ENCODE assay signal across 12 cellular contexts in the genomic region with DNA sequence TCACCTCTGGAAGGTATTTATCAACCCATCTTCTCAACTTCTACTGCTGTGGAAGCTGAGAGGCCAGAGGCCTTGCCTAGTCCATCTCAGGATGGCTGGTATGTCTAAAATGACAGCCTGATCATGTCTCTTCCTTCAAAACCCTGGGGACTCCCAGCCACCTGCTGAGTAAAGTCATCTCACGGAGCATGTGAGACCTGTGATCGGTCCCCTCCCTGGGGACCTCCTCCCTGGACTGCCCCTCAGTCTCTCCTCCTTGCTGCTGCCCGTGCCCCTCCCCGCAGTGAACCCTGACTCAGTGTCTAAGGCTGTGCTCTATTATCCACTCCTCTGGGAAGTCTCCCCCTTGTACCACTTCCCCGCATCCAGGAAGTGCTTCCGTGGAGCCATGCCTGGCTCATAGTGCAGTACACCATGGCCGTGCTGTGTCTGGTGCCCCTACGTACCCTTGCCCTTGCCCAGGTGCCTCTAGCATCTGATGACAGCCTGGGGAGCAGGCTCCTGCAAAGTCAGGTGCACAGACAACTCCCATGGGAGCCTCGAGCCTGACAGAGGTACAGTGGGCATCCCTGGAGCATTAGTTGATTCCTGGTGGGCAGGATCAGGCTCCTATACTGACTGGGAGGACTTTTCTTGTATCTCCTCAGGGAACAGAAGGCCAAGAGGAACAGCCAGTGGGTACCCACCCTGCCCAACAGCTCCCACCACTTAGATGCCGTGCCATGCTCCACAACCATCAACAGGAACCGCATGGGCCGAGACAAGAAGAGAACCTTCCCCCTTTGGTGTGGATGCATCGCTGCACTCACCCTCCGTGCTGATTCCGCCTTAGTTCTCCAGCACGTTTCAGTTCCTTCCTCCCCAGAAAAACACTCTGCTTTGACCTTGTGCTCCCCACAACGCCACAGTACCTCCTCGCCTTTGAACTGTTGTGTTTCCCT. TPM values are rescaled to one million over a fixed set of nuclear protein-coding genes. Genes with fewer than 3 reads are reported as not detected.
A peak's percentile ranks its signal among the peaks of the same experiment; 100 is the strongest.
DNase-seq lines count a peak whose midpoint lies in the region; ATAC-seq, FAIRE-seq and TF ChIP-seq lines count a peak whose summit lies in the region.
"Had no signal": no experiment of that assay in that cellular context is flagged by ENCODE, and none has a peak within 500 bp of the region (broad histone marks: within the 10 kb centered on the region; RNA-seq: fewer than 3 reads in every experiment).

No MANE protein-coding gene starts in this region.

- ATAC-seq in stimulated activated naive CD8-positive, alpha-beta T cell treated with anti-CD3 and anti-CD28 coated beads, Interleukin-15, Interleukin-2, amounts not matched to agents 100 U/mL and 50 U/mL, for 24 hours: peak; percentile 45
- ATAC-seq in stimulated activated naive CD8-positive, alpha-beta T cell treated with anti-CD3 and anti-CD28 coated beads, Interleukin-15, amount 100 ng/mL, for 72 hours: no peak
- ATAC-seq in HG02588 (IDR thresholded peaks at IDR 0.05; ENCODE audit: unreplicated experiment) (peak; percentile 57), HG03457 (IDR thresholded peaks at IDR 0.05; ENCODE audit: unreplicated experiment) (no peak)
- ATAC-seq in CD4-positive, alpha-beta T cell (ENCODE audit: poor library complexity): no peak
- ATAC-seq: gastroesophageal sphincter had no signal

- H3K27me3 Mint-ChIP-seq in stimulated activated naive CD8-positive, alpha-beta T cell treated with anti-CD3 and anti-CD28 coated beads, Interleukin-15, amount 100 ng/mL, for 72 hours: no peaks in the 10 kb centered on the region
- no peaks in the 10 kb centered on the region for H3K27me3 Mint-ChIP-seq in CD4-positive, alpha-beta T cell
- H3K27me3 Mint-ChIP-seq: progenitor cell of endocrine pancreas had no signal

- peaks cover 82% of the 10 kb centered on the region for H3K36me3 Mint-ChIP-seq in CD4-positive, alpha-beta T cell (ENCODE audit: low read depth)

- H3K4me3 ChIP-seq in OCI-LY1 (ENCODE audit: low read depth, low read length, poor library complexity, severe bottlenecking): peak overlapping the region; percentile 35
- H3K4me3 ChIP-seq: gastroesophageal sphincter had no signal

- no peaks in the 10 kb centered on the region for H3K4me1 Mint-ChIP-seq in stimulated activated naive CD8-positive, alpha-beta T cell treated with anti-CD3 and anti-CD28 coated beads, Interleukin-15, amount 100 ng/mL, for 72 hours
- H3K4me1 Mint-ChIP-seq in CD4-positive, alpha-beta T cell (ENCODE audit: low read depth): no peaks in the 10 kb centered on the region

- peaks cover 14% of the 10 kb centered on the region; the same call in 1 of the 2 replicates for H3F3A ChIP-seq in OCI-LY1 (ENCODE audit: insufficient read depth, low read length)

- H3K9me3 Mint-ChIP-seq in stimulated activated naive CD8-positive, alpha-beta T cell treated with anti-CD3 and anti-CD28 coated beads, Interleukin-15, amount 100 ng/mL, for 72 hours: no peaks in the 10 kb centered on the region
- H3K9me3 Mint-ChIP-seq in CD4-positive, alpha-beta T cell: no peaks in the 10 kb centered on the region
- H3K9me3 Mint-ChIP-seq: T-helper 1 cell treated with Interleukin-12 subunit alpha and Interleukin-12 subunit beta and Interleukin-4 antibody, amounts not matched to agents 30 μg/mL and 1 μg/mL, for 36 hours had no signal

- no peak overlapping the region for H3K4me3 Mint-ChIP-seq in stimulated activated naive CD8-positive, alpha-beta T cell treated with anti-CD3 and anti-CD28 coated beads, Interleukin-15, amount 100 ng/mL, for 72 hours
- no peak overlapping the region for H3K4me3 Mint-ChIP-seq in CD4-positive, alpha-beta T cell
- H3K4me3 Mint-ChIP-seq: T-helper 1 cell treated with Interleukin-12 subunit alpha and Interleukin-12 subunit beta and Interleukin-4 antibody, amounts not matched to agents 30 μg/mL and 1 μg/mL, for 36 hours had no signal

- peaks cover 10% of the 10 kb centered on the region for H3K79me2 ChIP-seq in OCI-LY1 (ENCODE audit: insufficient read depth, low read length)

- H3K27ac Mint-ChIP-seq in stimulated activated naive CD8-positive, alpha-beta T cell treated with anti-CD3 and anti-CD28 coated beads, Interleukin-15, amount 100 ng/mL, for 72 hours: no peak overlapping the region
- no peak overlapping the region for H3K27ac Mint-ChIP-seq in CD4-positive, alpha-beta T cell
- H3K27ac Mint-ChIP-seq: progenitor cell of endocrine pancreas; T-helper 1 cell treated with Interleukin-12 subunit alpha and Interleukin-12 subunit beta and Interleukin-4 antibody, amounts not matched to agents 30 μg/mL and 1 μg/mL, for 36 hours had no signal

- no peaks in the 10 kb centered on the region for H3K27me3 ChIP-seq in OCI-LY1 (ENCODE audit: insufficient read depth, low read length)
- H3K27me3 ChIP-seq in CD4-positive, alpha-beta T cell (ENCODE audit: control insufficient read depth, insufficient read depth, low read length): no peaks in the 10 kb centered on the region
- H3K27me3 ChIP-seq: gastroesophageal sphincter had no signal

- no peaks in the 10 kb centered on the region for H3K9me2 ChIP-seq in OCI-LY1 (ENCODE audit: low read depth, low read length)

- H3K9ac ChIP-seq in OCI-LY1 (ENCODE audit: low read length): peak overlapping the region; percentile 90

- H3K9me3 ChIP-seq in OCI-LY1 (ENCODE audit: low read length): no peaks in the 10 kb centered on the region
- H3K9me3 ChIP-seq in CD4-positive, alpha-beta T cell (ENCODE audit: control insufficient read depth, low read length): no peaks in the 10 kb centered on the region
- H3K9me3 ChIP-seq: gastroesophageal sphincter had no signal

- H3K4me1 ChIP-seq in OCI-LY1 (ENCODE audit: insufficient read depth, low read length, severe bottlenecking): peaks cover 74% of the 10 kb centered on the region
- H3K4me1 ChIP-seq: gastroesophageal sphincter had no signal

- no peaks in the 10 kb centered on the region for H4K20me1 ChIP-seq in OCI-LY1 (ENCODE audit: insufficient read depth, low read length)

- CTCF ChIA-PET in CD4-positive, alpha-beta T cell (lab: Charles Lee): no interaction called here

- POLR2A ChIA-PET in CD4-positive, alpha-beta T cell (lab: Charles Lee): no interaction called here

- DNase-seq in stimulated activated naive CD8-positive, alpha-beta T cell treated with anti-CD3 and anti-CD28 coated beads, Interleukin-15, Interleukin-2, amounts not matched to agents 100 U/mL and 50 U/mL, for 24 hours: no peak
- DNase-seq in stimulated activated naive CD8-positive, alpha-beta T cell treated with anti-CD3 and anti-CD28 coated beads, Interleukin-15, amount 100 ng/mL, for 72 hours: no peak
- DNase-seq in urothelium cell line (ENCODE audit: low spot score) (no peak), A172 (ENCODE audit: low spot score) (no peak)
- DNase-seq in CD4-positive, alpha-beta T cell: no peak

- H3K4me2 ChIP-seq in OCI-LY1 (ENCODE audit: low read length): peak overlapping the region; percentile 97

- H3K27ac ChIP-seq in OCI-LY1 (ENCODE audit: low read depth, low read length, poor library complexity, severe bottlenecking): peak overlapping the region; percentile 98
- no peak overlapping the region for H3K27ac ChIP-seq in CD4-positive, alpha-beta T cell (ENCODE audit: low read depth, low read length)
- H3K27ac ChIP-seq: gastroesophageal sphincter had no signal

- no peak overlapping the region for H2AFZ ChIP-seq in OCI-LY1 (ENCODE audit: low read length)

- peak; percentile 37 for FAIRE-seq in urothelium cell line (lab: Jason Lieb, UNC)

- no peak for TF ChIP-seq CTCF in OCI-LY1 (IDR thresholded peaks at IDR 0.05; ENCODE audit: low read length)
- no peak for TF ChIP-seq CTCF in CD4-positive, alpha-beta T cell (IDR thresholded peaks at IDR 0.05)

- intact Hi-C loops in CD4-positive, alpha-beta T cell (cut with DNase I, micrococcal nuclease): no loop called here

- peaks cover 56% of the 10 kb centered on the region for H3K36me3 ChIP-seq in OCI-LY1 (ENCODE audit: insufficient read depth, low read length)

RNA-seq across cellular contexts. Expression of a gene that starts 13.8 kb away (rescaled TPM):
- total RNA-seq in CD4-positive, alpha-beta T cell: 10 to 100 TPM; 40.3 to 41.7 TPM
- total RNA-seq in A172 (2014; rRNA removed; shearing (Covaris generic)): 69.1 and 168 TPM in 2 replicates

RNA-seq across cellular contexts. Expression of a gene that starts 27.9 kb away (rescaled TPM):
- total RNA-seq in CD4-positive, alpha-beta T cell: 1 to 10 TPM; 2.3 to 2.4 TPM
- total RNA-seq in A172 (2014; rRNA removed; shearing (Covaris generic)): 8.2 and 10.3 TPM in 2 replicates

RNA-seq across cellular contexts. Expression of a gene that starts 32.8 kb away (rescaled TPM):
- 10 to 100 TPM; 34.4 to 43.0 TPM for total RNA-seq in CD4-positive, alpha-beta T cell
- total RNA-seq in A172 (2014; rRNA removed; shearing (Covaris generic)): 2.6 and 17.3 TPM in 2 replicates

RNA-seq across cellular contexts. Expression of a gene that starts 37.8 kb away (rescaled TPM):
- under 1 TPM; 0.49 to 0.84 TPM for total RNA-seq in CD4-positive, alpha-beta T cell
- total RNA-seq in A172 (2014; rRNA removed; shearing (Covaris generic)): 0.26 and 0.40 TPM in 2 replicates
- total RNA-seq: lower leg skin, progenitor cell of endocrine pancreas had no signal

RNA-seq across cellular contexts. Expression of a gene that starts 38.2 kb away (rescaled TPM):
- under 1 TPM; 0.66 to 0.98 TPM for total RNA-seq in CD4-positive, alpha-beta T cell
- total RNA-seq in A172 (2014; rRNA removed; shearing (Covaris generic)): 0.79 and 1.7 TPM in 2 replicates

Comparison
In these comparisons a context has a peak if more than half of its experiments do, and no peak if none do; other contexts are left out.
1. ATAC-seq: peak in stimulated activated naive CD8-positive, alpha-beta T cell treated with anti-CD3 and anti-CD28 coated beads, Interleukin-15, Interleukin-2, amounts not matched to agents 100 U/mL and 50 U/mL, for 24 hours (single experiment) and HG02588 (single experiment); none in stimulated activated naive CD8-positive, alpha-beta T cell treated with anti-CD3 and anti-CD28 coated beads, Interleukin-15, amount 100 ng/mL, for 72 hours (single experiment), CD4-positive, alpha-beta T cell (single experiment) and HG03457 (single experiment).